In genomic region chr12:122790393-122791075, GRCh38 we compare ENCODE assay signal across 1 cellular context.
TF ChIP-seq lines count a peak whose summit lies in the region.

No MANE protein-coding gene starts in this region.

TF ChIP-seq in WTC11, 78 proteins besides CTCF, POLR2A, EP300 and RAD21 (continued from another document):
- TF ChIP-seq, protein P1, sequence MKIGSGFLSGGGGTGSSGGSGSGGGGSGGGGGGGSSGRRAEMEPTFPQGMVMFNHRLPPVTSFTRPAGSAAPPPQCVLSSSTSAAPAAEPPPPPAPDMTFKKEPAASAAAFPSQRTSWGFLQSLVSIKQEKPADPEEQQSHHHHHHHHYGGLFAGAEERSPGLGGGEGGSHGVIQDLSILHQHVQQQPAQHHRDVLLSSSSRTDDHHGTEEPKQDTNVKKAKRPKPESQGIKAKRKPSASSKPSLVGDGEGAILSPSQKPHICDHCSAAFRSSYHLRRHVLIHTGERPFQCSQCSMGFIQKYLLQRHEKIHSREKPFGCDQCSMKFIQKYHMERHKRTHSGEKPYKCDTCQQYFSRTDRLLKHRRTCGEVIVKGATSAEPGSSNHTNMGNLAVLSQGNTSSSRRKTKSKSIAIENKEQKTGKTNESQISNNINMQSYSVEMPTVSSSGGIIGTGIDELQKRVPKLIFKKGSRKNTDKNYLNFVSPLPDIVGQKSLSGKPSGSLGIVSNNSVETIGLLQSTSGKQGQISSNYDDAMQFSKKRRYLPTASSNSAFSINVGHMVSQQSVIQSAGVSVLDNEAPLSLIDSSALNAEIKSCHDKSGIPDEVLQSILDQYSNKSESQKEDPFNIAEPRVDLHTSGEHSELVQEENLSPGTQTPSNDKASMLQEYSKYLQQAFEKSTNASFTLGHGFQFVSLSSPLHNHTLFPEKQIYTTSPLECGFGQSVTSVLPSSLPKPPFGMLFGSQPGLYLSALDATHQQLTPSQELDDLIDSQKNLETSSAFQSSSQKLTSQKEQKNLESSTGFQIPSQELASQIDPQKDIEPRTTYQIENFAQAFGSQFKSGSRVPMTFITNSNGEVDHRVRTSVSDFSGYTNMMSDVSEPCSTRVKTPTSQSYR (CRISPR knock-in tag; IDR thresholded peaks at IDR 0.05): no peak
